Comparison of ENCODE assay signal across 17 cellular contexts in the genomic region with DNA sequence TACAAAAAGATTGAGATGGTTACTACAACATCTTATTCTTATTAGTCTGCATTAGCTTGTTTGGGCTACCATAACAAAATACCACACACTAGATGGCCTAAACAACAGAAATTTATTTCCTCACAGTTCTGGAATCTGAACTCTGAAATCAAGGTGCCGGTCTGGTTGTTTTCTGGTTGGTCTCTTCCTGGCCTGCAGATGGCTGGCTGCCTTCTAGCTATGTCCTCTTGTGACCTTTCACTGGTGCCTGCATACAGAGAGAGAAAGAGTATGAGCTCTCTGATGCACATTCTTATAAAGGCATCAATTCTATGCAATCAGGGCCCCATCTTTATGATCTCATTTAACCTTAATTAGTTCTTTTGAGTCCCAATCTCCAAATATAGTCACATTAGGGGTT.
"Had no signal": no experiment of that assay in that cellular context is flagged by ENCODE, and none has a peak within 500 bp of the region (broad histone marks: within the 10 kb centered on the region; RNA-seq: fewer than 3 reads in every experiment).

No MANE protein-coding gene starts in this region.

- ATAC-seq: activated CD8-positive, alpha-beta T cell treated with anti-CD3 and anti-CD28 coated beads for 36 hours; activated naive CD4-positive, alpha-beta T cell treated with anti-CD3 and anti-CD28 coated beads, Interleukin-2, amount 50 U/mL, for 72 hours; effector memory CD8-positive, alpha-beta T cell; natural killer cell treated with Interleukin-12 subunit alpha and Interleukin-12 subunit beta and Interleukin-15 and Interleukin-18, amount 100 ng/mL, for 72 hours had no signal

- FAIRE-seq: kidney, small intestine had no signal

- H3K27ac ChIP-seq: hepatocyte, tibial artery, vagina had no signal

- H3K4me3 ChIP-seq: hepatocyte, tibial artery, vagina had no signal

- H3K36me3 ChIP-seq: tibial artery, vagina had no signal

- DNase-seq: activated B cell treated with CpG ODN at 0.5 μM for 24 hours; activated CD4-positive, alpha-beta T cell treated with anti-CD3 and anti-CD28 coated beads for 48 hours; activated CD8-positive, alpha-beta T cell treated with anti-CD3 and anti-CD28 coated beads for 36 hours; activated gamma-delta T cell; activated T-cell treated with anti-CD3 and anti-CD28 coated beads, Interleukin-2, amount 50 U/mL, for 48 hours; dermis blood vessel endothelial cell; effector memory CD8-positive, alpha-beta T cell; kidney; retina; small intestine; stimulated activated CD4-positive, alpha-beta T cell treated with anti-CD3 and anti-CD28 coated beads, Interleukin-4, amount 100 ng/mL, for 24 hours; stimulated activated naive CD4-positive, alpha-beta T cell; tibial artery had no signal

- H3K27me3 ChIP-seq: hepatocyte, tibial artery, vagina had no signal

- H3K9me3 ChIP-seq: tibial artery, vagina had no signal
